26 cellular contexts compared by ENCODE assay signal in the genomic region with DNA sequence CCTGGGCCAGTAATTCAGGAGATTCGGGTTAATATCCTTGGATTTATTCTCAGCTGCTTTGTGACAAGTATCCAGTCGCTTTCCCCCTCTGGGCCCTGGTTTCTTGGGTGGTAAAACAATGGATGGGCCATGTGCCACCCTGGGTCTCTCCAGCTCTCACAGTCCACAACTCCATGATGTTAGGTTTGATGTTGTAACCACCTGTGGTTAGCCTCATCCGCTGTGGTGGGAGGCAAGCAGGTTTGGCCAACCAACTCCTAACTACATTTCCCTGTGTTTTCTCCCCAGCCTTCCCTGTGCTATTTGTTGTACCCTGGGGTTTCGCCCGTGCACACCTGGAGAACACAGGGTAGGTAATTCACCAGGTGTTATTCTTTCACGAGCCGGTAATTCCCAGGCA. TPM values are rescaled to one million over a fixed set of nuclear protein-coding genes. Genes with fewer than 3 reads are reported as not detected.
"Had no signal": no experiment of that assay in that cellular context is flagged by ENCODE, and none has a peak within 500 bp of the region (broad histone marks: within the 10 kb centered on the region; RNA-seq: fewer than 3 reads in every experiment).

No MANE protein-coding gene starts in this region.

- H3K27ac Mint-ChIP-seq: naive thymus-derived CD8-positive, alpha-beta T cell; stimulated activated memory B cell treated with anti-CD40 and anti-IgM and Interleukin-4, amounts not matched to agents 10 μg/mL and 1 μg/mL and 100 μg/mL, for 72 hours; stimulated activated naive CD8-positive, alpha-beta T cell treated with anti-CD3 and anti-CD28 coated beads, Interleukin-15, Interleukin-2, amounts not matched to agents 100 ng/mL and 50 ng/mL, for 24 hours had no signal

- H3K4me1 ChIP-seq: heart left ventricle, spleen, tibial nerve had no signal

- DNase-seq: dermis blood vessel endothelial cell; heart left ventricle; hippocampal formation; kidney glomerular epithelial cell; mammary epithelial cell; mucosa of descending colon; naive thymus-derived CD8-positive, alpha-beta T cell; posterior cingulate gyrus; spleen; stimulated activated CD4-positive, alpha-beta T cell treated with anti-CD3 and anti-CD28 coated beads, Interleukin-15, amount 100 ng/mL, for 24 hours; stimulated activated CD4-positive, alpha-beta T cell treated with anti-CD3 and anti-CD28 coated beads, Interleukin-1b, Interleukin-23, amount 100 ng/mL, for 48 hours; stimulated activated CD4-positive, alpha-beta T cell treated with anti-CD3 and anti-CD28 coated beads, Interleukin-4, amount 100 ng/mL, for 24 hours had no signal

- H3K27me3 Mint-ChIP-seq: stimulated activated memory B cell treated with anti-CD40 and anti-IgM and Interleukin-4, amounts not matched to agents 10 μg/mL and 1 μg/mL and 100 μg/mL, for 72 hours had no signal

- H3K27ac ChIP-seq: heart left ventricle, neutrophil, spleen, tibial nerve had no signal

- ATAC-seq: heart left ventricle; mucosa of descending colon; naive thymus-derived CD8-positive, alpha-beta T cell; sciatic nerve; stimulated activated memory B cell treated with anti-CD40 and anti-IgM and Interleukin-4, amounts not matched to agents 10 μg/mL and 1 μg/mL and 100 μg/mL, for 72 hours had no signal

- H3K36me3 ChIP-seq: heart left ventricle, neutrophil, spleen, tibial nerve had no signal

- H3K27me3 ChIP-seq: heart left ventricle, neutrophil, spleen, tibial nerve had no signal

- H3K36me3 Mint-ChIP-seq: stimulated activated memory B cell treated with anti-CD40 and anti-IgM and Interleukin-4, amounts not matched to agents 10 μg/mL and 1 μg/mL and 100 μg/mL, for 72 hours had no signal

- H3K9me3 ChIP-seq: mucosa of descending colon, neutrophil had no signal

- H3K4me3 Mint-ChIP-seq: naive thymus-derived CD8-positive, alpha-beta T cell; stimulated activated memory B cell treated with anti-CD40 and anti-IgM and Interleukin-4, amounts not matched to agents 10 μg/mL and 1 μg/mL and 100 μg/mL, for 72 hours; stimulated activated naive CD8-positive, alpha-beta T cell treated with anti-CD3 and anti-CD28 coated beads, Interleukin-15, Interleukin-2, amounts not matched to agents 100 ng/mL and 50 ng/mL, for 24 hours had no signal

- H3K4me1 Mint-ChIP-seq: naive thymus-derived CD8-positive, alpha-beta T cell; stimulated activated memory B cell treated with anti-CD40 and anti-IgM and Interleukin-4, amounts not matched to agents 10 μg/mL and 1 μg/mL and 100 μg/mL, for 72 hours had no signal

- H3K4me3 ChIP-seq: heart left ventricle, mucosa of descending colon, spleen, tibial nerve had no signal

RNA-seq across cellular contexts. Expression of a gene that starts 35.1 kb away (rescaled TPM):
- total RNA-seq: fibroblast of lung; frontal cortex; glomerular endothelial cell; naive thymus-derived CD8-positive, alpha-beta T cell; pulmonary artery endothelial cell; skeletal muscle tissue had no signal

RNA-seq across cellular contexts. Expression of a gene that starts 39.0 kb away (rescaled TPM):
- total RNA-seq: dermis blood vessel endothelial cell; fibroblast of lung; frontal cortex; glomerular endothelial cell; heart left ventricle; lower leg skin; mammary epithelial cell; mucosa of descending colon; naive thymus-derived CD8-positive, alpha-beta T cell; osteocyte; pulmonary artery endothelial cell; sciatic nerve; skeletal muscle tissue; spleen; temporal lobe; tibial nerve; urinary bladder had no signal

RNA-seq across cellular contexts. Expression of a gene that starts 44.2 kb away (rescaled TPM):
- total RNA-seq: dermis blood vessel endothelial cell; fibroblast of lung; glomerular endothelial cell; mammary epithelial cell; naive thymus-derived CD8-positive, alpha-beta T cell; osteocyte; pulmonary artery endothelial cell; skeletal muscle tissue; temporal lobe; tibial nerve had no signal
